In genomic region chr2:58042486-58042970, GRCh38 we compare ENCODE assay signal across 10 cellular contexts. TPM values are rescaled to one million over a fixed set of nuclear protein-coding genes. Genes with fewer than 3 reads are reported as not detected.
DNase-seq lines count a peak whose midpoint lies in the region; ATAC-seq, FAIRE-seq and TF ChIP-seq lines count a peak whose summit lies in the region.
"Had no signal": no experiment of that assay in that cellular context is flagged by ENCODE, and none has a peak within 500 bp of the region (broad histone marks: within the 10 kb centered on the region; RNA-seq: fewer than 3 reads in every experiment).

No MANE protein-coding gene starts in this region.

- TF ChIP-seq CTCF in bronchial epithelial cell (IDR thresholded peaks at IDR 0.05; ENCODE audit: insufficient read depth, low read length, severe bottlenecking) = no peak

- H3K36me3 ChIP-seq in bronchial epithelial cell (ENCODE audit: control insufficient read depth, insufficient read depth, low read length) = no peaks in the 10 kb centered on the region

- H3K36me3 Mint-ChIP-seq in activated naive CD4-positive, alpha-beta T cell treated with anti-CD3 and anti-CD28 coated beads, Interleukin-2, amount 10 ng/mL, durations not matched to agents 7 days and 5 days = peaks cover 2% of the 10 kb centered on the region

- ATAC-seq in GM18907 (IDR thresholded peaks at IDR 0.05; ENCODE audit: unreplicated experiment) (no peak), HG02840 (IDR thresholded peaks at IDR 0.05; ENCODE audit: low FRiP score, unreplicated experiment) (no peak)

- H3K9me3 Mint-ChIP-seq in activated naive CD4-positive, alpha-beta T cell treated with anti-CD3 and anti-CD28 coated beads, Interleukin-2, amount 10 ng/mL, durations not matched to agents 7 days and 5 days = peaks cover 4% of the 10 kb centered on the region

- no peaks in the 10 kb centered on the region for H3K27me3 ChIP-seq in bronchial epithelial cell (ENCODE audit: control insufficient read depth, insufficient read depth, low read length)

- CTCF ChIA-PET in activated naive CD4-positive, alpha-beta T cell treated with anti-CD3 and anti-CD28 coated beads, Interleukin-2, amount 10 ng/mL, durations not matched to agents 7 days and 5 days (lab: Charles Lee) = no interaction called here

- H3K27me3 Mint-ChIP-seq in activated naive CD4-positive, alpha-beta T cell treated with anti-CD3 and anti-CD28 coated beads, Interleukin-2, amount 10 ng/mL, durations not matched to agents 7 days and 5 days = no peaks in the 10 kb centered on the region

- peaks cover 33% of the 10 kb centered on the region for H3K4me1 Mint-ChIP-seq in activated naive CD4-positive, alpha-beta T cell treated with anti-CD3 and anti-CD28 coated beads, Interleukin-2, amount 10 ng/mL, durations not matched to agents 7 days and 5 days

- no peak overlapping the region for H3K4me3 ChIP-seq in bronchial epithelial cell (ENCODE audit: low read depth, low read length)

- no peak for FAIRE-seq in bronchial epithelial cell (lab: Jason Lieb, UNC)
- FAIRE-seq: colon, G401.6 had no signal

- H3K4me3 Mint-ChIP-seq in activated naive CD4-positive, alpha-beta T cell treated with anti-CD3 and anti-CD28 coated beads, Interleukin-2, amount 10 ng/mL, durations not matched to agents 7 days and 5 days = no peak overlapping the region

- intact Hi-C loops in head of caudate nucleus (cut with DNase I) = no loop called here

- peak; percentile 26 for DNase-seq in activated naive CD4-positive, alpha-beta T cell treated with anti-CD3 and anti-CD28 coated beads, Interleukin-2, amount 50 U/mL, for 16 hours
- no peak for DNase-seq in activated naive CD4-positive, alpha-beta T cell treated with anti-CD3 and anti-CD28 coated beads, Interleukin-2, amount 10 ng/mL, durations not matched to agents 7 days and 5 days
- DNase-seq in NCI-H226 (peak; percentile 80), bronchial epithelial cell (ENCODE audit: low read depth) (peak; percentile 90), head of caudate nucleus (no peak)
- DNase-seq in stimulated activated CD4-positive, alpha-beta T cell treated with anti-CD3 and anti-CD28 coated beads, Interleukin-4, amount 100 ng/mL, for 24 hours = peak; percentile 40

- H3K27ac Mint-ChIP-seq in activated naive CD4-positive, alpha-beta T cell treated with anti-CD3 and anti-CD28 coated beads, Interleukin-2, amount 10 ng/mL, durations not matched to agents 7 days and 5 days = no peak overlapping the region

RNA-seq across cellular contexts. Expression of gene VRK2, which starts 4.1 kb away (rescaled TPM):
- 67.7 and 115 TPM in 2 replicates for total RNA-seq in bronchial epithelial cell

Comparison
In these comparisons a context has a peak if more than half of its experiments do, and no peak if none do; other contexts are left out.
1. DNase-seq: peak in activated naive CD4-positive, alpha-beta T cell treated with anti-CD3 and anti-CD28 coated beads, Interleukin-2, amount 50 U/mL, for 16 hours (single experiment), NCI-H226 (single experiment), bronchial epithelial cell (single experiment) and stimulated activated CD4-positive, alpha-beta T cell treated with anti-CD3 and anti-CD28 coated beads, Interleukin-4, amount 100 ng/mL, for 24 hours (single experiment); none in activated naive CD4-positive, alpha-beta T cell treated with anti-CD3 and anti-CD28 coated beads, Interleukin-2, amount 10 ng/mL, durations not matched to agents 7 days and 5 days (single experiment) and head of caudate nucleus (0 of 42).